ENCODE assay signal across 8 cellular contexts in genomic region chr17:48998557-48999440, GRCh38. TPM values are rescaled to one million over a fixed set of nuclear protein-coding genes. Genes with fewer than 3 reads are reported as not detected.
A peak's percentile ranks its signal among the peaks of the same experiment; 100 is the strongest.
DNase-seq lines count a peak whose midpoint lies in the region; ATAC-seq and TF ChIP-seq lines count a peak whose summit lies in the region.

No MANE protein-coding gene starts in this region.

- no peaks in the 10 kb centered on the region for H3K36me3 Mint-ChIP-seq in activated B cell treated with CpG ODN at 0.5 μM for 24 hours (ENCODE audit: low read depth)

- H3K27me3 ChIP-seq in cardiac muscle cell (no peaks in the 10 kb centered on the region), iPS-18a (ENCODE audit: control insufficient read depth, insufficient read depth, low read length) (no peaks in the 10 kb centered on the region)

- H3K27ac ChIP-seq in cardiac muscle cell (peak overlapping the region; percentile 96), iPS-18a (ENCODE audit: low read length) (peak overlapping the region; percentile 81)

- DNase-seq in cardiac muscle cell (ENCODE audit: low read depth in 1 of 2, low spot score in 1 of 2): peak; percentile 48 to 67
- DNase-seq in Right ventricle myocardium superior: no peak
- no peak for DNase-seq in activated B cell treated with CpG ODN at 0.5 μM for 24 hours
- peak; percentile 35 for DNase-seq in ureter (ENCODE audit: low spot score)
- DNase-seq in effector CD8-positive, alpha-beta T cell (lab: John Stamatoyannopoulos, UW): no peak
- no peak for DNase-seq in kidney tubule cell (ENCODE audit: low spot score)

- TF ChIP-seq CTCF in cardiac muscle cell (IDR thresholded peaks at IDR 0.05; ENCODE audit: low read depth, low read length): peak; percentile 22
- TF ChIP-seq CTCF in activated B cell treated with CpG ODN at 0.5 μM for 24 hours (IDR thresholded peaks at IDR 0.05): no peak

- H3K4me3 ChIP-seq in cardiac muscle cell (peak overlapping the region; percentile 96), iPS-18a (ENCODE audit: low read length) (peak overlapping the region; percentile 99)

- POLR2A ChIA-PET in activated B cell treated with CpG ODN at 0.5 μM for 24 hours (lab: Charles Lee): interaction anchor here (0.7 kb wide), 2 partner anchors 362 to 397 kb away, joined by 3 to 6 read pairs; no protein-coding TSS in a partner anchor

- no peaks in the 10 kb centered on the region for H3K9me3 ChIP-seq in cardiac muscle cell (ENCODE audit: low read depth)
- H3K9me3 ChIP-seq in iPS-18a (ENCODE audit: control insufficient read depth, low read depth, low read length): no peaks in the 10 kb centered on the region

- no peak overlapping the region for H3K27ac Mint-ChIP-seq in activated B cell treated with CpG ODN at 0.5 μM for 24 hours

- no peaks in the 10 kb centered on the region for H3K9me3 Mint-ChIP-seq in activated B cell treated with CpG ODN at 0.5 μM for 24 hours

- peak overlapping the region; percentile 100 for H3K9ac ChIP-seq in iPS-18a (ENCODE audit: low read length)

- peak overlapping the region; percentile 78 for H3K4me3 Mint-ChIP-seq in activated B cell treated with CpG ODN at 0.5 μM for 24 hours

- H3K4me1 Mint-ChIP-seq in activated B cell treated with CpG ODN at 0.5 μM for 24 hours: peaks cover 38% of the 10 kb centered on the region

- H3K4me1 ChIP-seq in cardiac muscle cell (ENCODE audit: low read depth): peaks cover 41% of the 10 kb centered on the region
- H3K4me1 ChIP-seq in iPS-18a (ENCODE audit: control insufficient read depth, low read depth, low read length): peaks cover 31% of the 10 kb centered on the region

- no peaks in the 10 kb centered on the region for H3K36me3 ChIP-seq in cardiac muscle cell
- peaks cover 12% of the 10 kb centered on the region for H3K36me3 ChIP-seq in iPS-18a (ENCODE audit: control insufficient read depth, low read depth, low read length)

- no peak for ATAC-seq in Right ventricle myocardium superior (ENCODE audit: poor library complexity)
- ATAC-seq in activated B cell treated with CpG ODN at 0.5 μM for 24 hours (ENCODE audit: low read depth): no peak
- no peak for ATAC-seq in GM21390 (IDR thresholded peaks at IDR 0.05; ENCODE audit: unreplicated experiment)

- intact Hi-C loops in Right ventricle myocardium superior (cut with DNase I) (no loop called here), activated B cell treated with CpG ODN at 0.5 μM for 24 hours (cut with micrococcal nuclease) (loop anchor here (5.0 to 10.0 kb wide), 3 partner anchors 54 to 384 kb away; partner anchors contain the start of genes HOXB7, HOXB8 and SNF8)

- CTCF ChIA-PET in activated B cell treated with CpG ODN at 0.5 μM for 24 hours (lab: Charles Lee): no interaction called here

- peaks cover 67% of the 10 kb centered on the region for H3K27me3 Mint-ChIP-seq in activated B cell treated with CpG ODN at 0.5 μM for 24 hours

RNA-seq across cellular contexts. Expression of gene IGF2BP1, which starts 1.6 kb away (rescaled TPM):
- 55.1 and 74.0 TPM in 2 replicates for total RNA-seq in cardiac muscle cell
- polyA plus RNA-seq in cardiac muscle cell: 18.7 and 41.7 TPM in 2 replicates
- total RNA-seq in Right ventricle myocardium superior: not detected
- 0.10 and 0.40 TPM in 2 replicates for total RNA-seq in activated B cell treated with CpG ODN at 0.5 μM for 24 hours
- total RNA-seq in ureter: not detected

RNA-seq across cellular contexts. Expression of gene GIP, which starts 30.4 kb away (rescaled TPM):
- total RNA-seq in cardiac muscle cell (not detected in 2 replicates), Right ventricle myocardium superior (not detected), activated B cell treated with CpG ODN at 0.5 μM for 24 hours (not detected in 2 replicates), ureter (not detected)
- polyA plus RNA-seq in cardiac muscle cell: 0.66 TPM in 1 of 2 replicates, not detected in the other

RNA-seq across cellular contexts. Expression of gene SNF8, which starts 54.2 kb away (rescaled TPM):
- 114 and 187 TPM in 2 replicates for total RNA-seq in cardiac muscle cell
- 132 and 315 TPM in 2 replicates for polyA plus RNA-seq in cardiac muscle cell
- 114 TPM for total RNA-seq in Right ventricle myocardium superior
- 129 and 130 TPM in 2 replicates for total RNA-seq in activated B cell treated with CpG ODN at 0.5 μM for 24 hours
- total RNA-seq in ureter: 76.0 TPM

Comparison
In these comparisons a context has a peak if more than half of its experiments do, and no peak if none do; other contexts are left out.
1. DNase-seq: peak in cardiac muscle cell (2 of 2) and ureter (single experiment); none in Right ventricle myocardium superior (single experiment), activated B cell treated with CpG ODN at 0.5 μM for 24 hours (single experiment), effector CD8-positive, alpha-beta T cell (single experiment) and kidney tubule cell (single experiment).
2. RNA of gene IGF2BP1, which starts 1.6 kb away (total RNA-seq): 55.1 to 74.0 TPM in cardiac muscle cell; 0.10 to 0.40 TPM in activated B cell treated with CpG ODN at 0.5 μM for 24 hours, not detected in Right ventricle myocardium superior (single experiment) and not detected in ureter (single experiment); every median in the first group is over 10 times any median in the second.